ENCODE assay signal across 13 cellular contexts in genomic region chr16:85394511-85395206, GRCh38.
DNase-seq lines count a peak whose midpoint lies in the region; ATAC-seq and TF ChIP-seq lines count a peak whose summit lies in the region.
"Had no signal": no experiment of that assay in that cellular context is flagged by ENCODE, and none has a peak within 500 bp of the region (broad histone marks: within the 10 kb centered on the region; RNA-seq: fewer than 3 reads in every experiment).

No MANE protein-coding gene starts in this region.

- no peaks in the 10 kb centered on the region for H3K27me3 Mint-ChIP-seq in activated naive CD8-positive, alpha-beta T cell treated with anti-CD3 and anti-CD28 coated beads, Interleukin-2, amount 10 ng/mL, durations not matched to agents 7 days and 5 days
- H3K27me3 Mint-ChIP-seq in activated naive CD8-positive, alpha-beta T cell treated with anti-CD3 and anti-CD28 coated beads for 36 hours = no peaks in the 10 kb centered on the region
- H3K27me3 Mint-ChIP-seq: activated naive CD4-positive, alpha-beta T cell treated with anti-CD3 and anti-CD28 coated beads, Interleukin-2, amount 50 U/mL, for 24 hours had no signal

- H4K91ac ChIP-seq in mesenchymal stem cell (ENCODE audit: low read length) = peak overlapping the region; percentile 99

- no peak overlapping the region for H3K4me3 ChIP-seq in colonic mucosa
- H3K4me3 ChIP-seq in mesenchymal stem cell (ENCODE audit: insufficient read depth in 1 of 2, low read depth in 1 of 2, low read length in 2 of 2) = no peak overlapping the region
- no peak overlapping the region for H3K4me3 ChIP-seq in uterus
- no peak overlapping the region for H3K4me3 ChIP-seq in aorta (ENCODE audit: low read length in 2 of 2)

- no peak overlapping the region for H3K4me2 ChIP-seq in mesenchymal stem cell (ENCODE audit: low read length, poor library complexity, severe bottlenecking)

- H3K27ac Mint-ChIP-seq in activated naive CD8-positive, alpha-beta T cell treated with anti-CD3 and anti-CD28 coated beads, Interleukin-2, amount 10 ng/mL, durations not matched to agents 7 days and 5 days = no peak overlapping the region
- H3K27ac Mint-ChIP-seq in activated naive CD8-positive, alpha-beta T cell treated with anti-CD3 and anti-CD28 coated beads for 36 hours = no peak overlapping the region
- H3K27ac Mint-ChIP-seq: activated B cell treated with CpG ODN at 0.5 μM for 24 hours; activated naive CD4-positive, alpha-beta T cell treated with anti-CD3 and anti-CD28 coated beads, Interleukin-2, amount 50 U/mL, for 24 hours; B cell had no signal

- no peak for ATAC-seq in activated naive CD8-positive, alpha-beta T cell treated with anti-CD3 and anti-CD28 coated beads, Interleukin-2, amount 10 ng/mL, durations not matched to agents 7 days and 5 days (ENCODE audit: low read depth)
- ATAC-seq in aorta (ENCODE audit: low FRiP score) (no peak), GM19035 (IDR thresholded peaks at IDR 0.05; ENCODE audit: unreplicated experiment) (no peak)

- H2BK120ac ChIP-seq in mesenchymal stem cell (ENCODE audit: low read depth, low read length) = peak overlapping the region; percentile 95

- H2BK12ac ChIP-seq in mesenchymal stem cell (ENCODE audit: low read length in 2 of 2) = peak overlapping the region; percentile 99

- peak; percentile 19 for DNase-seq in activated naive CD8-positive, alpha-beta T cell treated with anti-CD3 and anti-CD28 coated beads, Interleukin-2, amount 10 ng/mL, durations not matched to agents 7 days and 5 days
- no peak for DNase-seq in activated naive CD8-positive, alpha-beta T cell treated with anti-CD3 and anti-CD28 coated beads for 36 hours
- peak; percentile 19 for DNase-seq in colonic mucosa
- DNase-seq in mesenchymal stem cell = no peak
- DNase-seq in uterus = no peak
- no peak for DNase-seq in aorta
- DNase-seq in NCI-H2196 treated with DMSO at 0.1 percent for 48 hours (lab: John Stamatoyannopoulos, UW; ENCODE audit: unreplicated experiment) = no peak
- DNase-seq: activated B cell treated with CpG ODN at 0.5 μM for 24 hours; effector CD4-positive, alpha-beta T cell; NCI-H146 had no signal

- peak overlapping the region in 1 of 2 experiments; percentile 57 for H3K23ac ChIP-seq in mesenchymal stem cell (ENCODE audit: low read length in 2 of 2)

- H3K14ac ChIP-seq in mesenchymal stem cell (ENCODE audit: low read length in 2 of 2) = peak overlapping the region; percentile 7 to 96

- POLR2A ChIA-PET in activated naive CD8-positive, alpha-beta T cell treated with anti-CD3 and anti-CD28 coated beads, Interleukin-2, amount 10 ng/mL, durations not matched to agents 7 days and 5 days (lab: Charles Lee) = no interaction called here

- H3K4me1 Mint-ChIP-seq in activated naive CD8-positive, alpha-beta T cell treated with anti-CD3 and anti-CD28 coated beads, Interleukin-2, amount 10 ng/mL, durations not matched to agents 7 days and 5 days = no peaks in the 10 kb centered on the region
- H3K4me1 Mint-ChIP-seq in activated naive CD8-positive, alpha-beta T cell treated with anti-CD3 and anti-CD28 coated beads for 36 hours = no peaks in the 10 kb centered on the region
- H3K4me1 Mint-ChIP-seq: activated B cell treated with CpG ODN at 0.5 μM for 24 hours; activated naive CD4-positive, alpha-beta T cell treated with anti-CD3 and anti-CD28 coated beads, Interleukin-2, amount 50 U/mL, for 24 hours; B cell had no signal

- H3K36me3 Mint-ChIP-seq in activated naive CD8-positive, alpha-beta T cell treated with anti-CD3 and anti-CD28 coated beads, Interleukin-2, amount 10 ng/mL, durations not matched to agents 7 days and 5 days = no peaks in the 10 kb centered on the region
- H3K36me3 Mint-ChIP-seq in activated naive CD8-positive, alpha-beta T cell treated with anti-CD3 and anti-CD28 coated beads for 36 hours = no peaks in the 10 kb centered on the region
- H3K36me3 Mint-ChIP-seq: activated naive CD4-positive, alpha-beta T cell treated with anti-CD3 and anti-CD28 coated beads, Interleukin-2, amount 50 U/mL, for 24 hours had no signal

- H3K9me3 ChIP-seq in colonic mucosa (no peaks in the 10 kb centered on the region), mesenchymal stem cell (ENCODE audit: control insufficient read depth, low read length) (no peaks in the 10 kb centered on the region), uterus (no peaks in the 10 kb centered on the region), aorta (ENCODE audit: control insufficient read depth, low read length) (no peaks in the 10 kb centered on the region)

- peaks cover 3% of the 10 kb centered on the region for H3K79me1 ChIP-seq in mesenchymal stem cell (replicated peaks; ENCODE audit: low read length, poor library complexity, severe bottlenecking)

- no peak overlapping the region for H3K4me3 Mint-ChIP-seq in activated naive CD8-positive, alpha-beta T cell treated with anti-CD3 and anti-CD28 coated beads, Interleukin-2, amount 10 ng/mL, durations not matched to agents 7 days and 5 days
- no peak overlapping the region for H3K4me3 Mint-ChIP-seq in activated naive CD8-positive, alpha-beta T cell treated with anti-CD3 and anti-CD28 coated beads for 36 hours
- H3K4me3 Mint-ChIP-seq: activated B cell treated with CpG ODN at 0.5 μM for 24 hours; activated naive CD4-positive, alpha-beta T cell treated with anti-CD3 and anti-CD28 coated beads, Interleukin-2, amount 50 U/mL, for 24 hours; B cell had no signal

- H3K4me1 ChIP-seq in colonic mucosa (no peaks in the 10 kb centered on the region), mesenchymal stem cell (ENCODE audit: control insufficient read depth, insufficient read depth, low read depth, low read length) (peaks cover 63% of the 10 kb centered on the region), uterus (peaks cover 0 to 33% of the 10 kb centered on the region in 2 donors), aorta (ENCODE audit: control insufficient read depth in 1 of 2, insufficient read depth in 2 of 2, low read length in 2 of 2) (no peaks in the 10 kb centered on the region)

- no peaks in the 10 kb centered on the region for H3K9me3 Mint-ChIP-seq in activated naive CD8-positive, alpha-beta T cell treated with anti-CD3 and anti-CD28 coated beads, Interleukin-2, amount 10 ng/mL, durations not matched to agents 7 days and 5 days
- no peaks in the 10 kb centered on the region for H3K9me3 Mint-ChIP-seq in activated naive CD8-positive, alpha-beta T cell treated with anti-CD3 and anti-CD28 coated beads for 36 hours
- H3K9me3 Mint-ChIP-seq: activated B cell treated with CpG ODN at 0.5 μM for 24 hours; activated naive CD4-positive, alpha-beta T cell treated with anti-CD3 and anti-CD28 coated beads, Interleukin-2, amount 50 U/mL, for 24 hours had no signal

- intact Hi-C loops in colonic mucosa (cut with DNase I) (loop anchor here (5.0 kb wide), 1 partner anchor 77 kb away; no protein-coding TSS in a partner anchor), uterus (cut with DNase I; ENCODE audit: low total_unique reads) (loop anchor here (10.0 kb wide), 1 partner anchor 220 kb away; the partner anchor contains the start of gene GSE1), aorta (cut with DNase I) (loop anchor here in 1 of 2 donors (1.0 to 2.0 kb wide), 3 partner anchors 20 to 72 kb away; no protein-coding TSS in a partner anchor)

- peak overlapping the region; percentile 97 to 98 for H3K4ac ChIP-seq in mesenchymal stem cell (ENCODE audit: low read depth in 1 of 2, low read length in 2 of 2)

- no peak overlapping the region for H2BK5ac ChIP-seq in mesenchymal stem cell (ENCODE audit: low read depth, low read length, poor library complexity, severe bottlenecking)

- H2AK5ac ChIP-seq in mesenchymal stem cell (ENCODE audit: low read length, severe bottlenecking) = peak overlapping the region; percentile 90

- TF ChIP-seq POLR2A in uterus (IDR thresholded peaks at IDR 0.05) = no peak

- peak overlapping the region; percentile 95 for H4K8ac ChIP-seq in mesenchymal stem cell (ENCODE audit: low read length)

- H3K27ac ChIP-seq in colonic mucosa (peak overlapping the region; percentile 47), mesenchymal stem cell (ENCODE audit: low read length, poor library complexity, severe bottlenecking) (peak overlapping the region; percentile 79), uterus (peak overlapping the region; percentile 62 to 71), aorta (ENCODE audit: low read depth in 1 of 2, low read length in 2 of 2) (peak overlapping the region in 1 of 2 donors; percentile 56)

- H3K36me3 ChIP-seq in colonic mucosa (no peaks in the 10 kb centered on the region), mesenchymal stem cell (ENCODE audit: control insufficient read depth in 1 of 2, insufficient read depth in 2 of 2, low read depth in 1 of 2, low read length in 2 of 2) (no peaks in the 10 kb centered on the region), uterus (no peaks in the 10 kb centered on the region), aorta (ENCODE audit: control insufficient read depth in 1 of 2, insufficient read depth in 2 of 2, low read length in 1 of 2) (no peaks in the 10 kb centered on the region)

- peak overlapping the region; percentile 63 for H2BK15ac ChIP-seq in mesenchymal stem cell (ENCODE audit: low read depth, poor library complexity, severe bottlenecking)

- TF ChIP-seq CTCF in colonic mucosa (IDR thresholded peaks at IDR 0.05) (no peak), uterus (IDR thresholded peaks at IDR 0.05) (no peak)

- no peaks in the 10 kb centered on the region for H3K27me3 ChIP-seq in colonic mucosa
- H3K27me3 ChIP-seq in mesenchymal stem cell (ENCODE audit: control insufficient read depth in 1 of 2, insufficient read depth in 1 of 2, low read length in 2 of 2) = no peaks in the 10 kb centered on the region
- no peaks in the 10 kb centered on the region for H3K27me3 ChIP-seq in uterus
- no peaks in the 10 kb centered on the region for H3K27me3 ChIP-seq in aorta (ENCODE audit: control insufficient read depth in 1 of 2, insufficient read depth in 2 of 2, low read length in 1 of 2)

- H3K9ac ChIP-seq in colonic mucosa (ENCODE audit: low read depth in 2 of 2, low read length in 2 of 2) (no peak overlapping the region), mesenchymal stem cell (ENCODE audit: low read length) (no peak overlapping the region)

- no peak overlapping the region for H2AFZ ChIP-seq in mesenchymal stem cell (ENCODE audit: low read depth, low read length)

- WGBS in mesenchymal stem cell = 85% methylated on average over 18 of the region's 18 CpGs
- 84 to 88% methylated on average over 18 of the region's 18 CpGs for WGBS in aorta, 2 donors

- H3K18ac ChIP-seq in mesenchymal stem cell (ENCODE audit: low read depth in 1 of 2, low read length in 2 of 2) = peak overlapping the region; percentile 98 to 99

Comparison
In these comparisons a context has a peak if more than half of its experiments do, and no peak if none do; other contexts are left out.
1. DNase-seq: peak in activated naive CD8-positive, alpha-beta T cell treated with anti-CD3 and anti-CD28 coated beads, Interleukin-2, amount 10 ng/mL, durations not matched to agents 7 days and 5 days (single experiment) and colonic mucosa (single experiment); none in activated naive CD8-positive, alpha-beta T cell treated with anti-CD3 and anti-CD28 coated beads for 36 hours (single experiment), mesenchymal stem cell (single experiment), uterus (0 of 2), aorta (0 of 2) and NCI-H2196 treated with DMSO at 0.1 percent for 48 hours (single experiment).